ENCODE assay signal across 8 cellular contexts in genomic region chr9:135501261-135502167, GRCh38. TPM values are rescaled to one million over a fixed set of nuclear protein-coding genes. Genes with fewer than 3 reads are reported as not detected.
DNase-seq lines count a peak whose midpoint lies in the region; ATAC-seq and TF ChIP-seq lines count a peak whose summit lies in the region.

No MANE protein-coding gene starts in this region.

- peaks cover 3% of the 10 kb centered on the region for H3K27me3 Mint-ChIP-seq in activated CD8-positive, alpha-beta T cell treated with anti-CD3 and anti-CD28 coated beads, Interleukin-2, amount 10 ng/mL, durations not matched to agents 7 days and 5 days (ENCODE audit: low read depth)

- H3K36me3 ChIP-seq in H7 (replicated peaks; ENCODE audit: control insufficient read depth, insufficient read depth, low read length) (peaks cover 18% of the 10 kb centered on the region), left ventricle myocardium inferior (peaks cover 34% of the 10 kb centered on the region)

- H3K9me3 Mint-ChIP-seq in activated CD8-positive, alpha-beta T cell treated with anti-CD3 and anti-CD28 coated beads, Interleukin-2, amount 10 ng/mL, durations not matched to agents 7 days and 5 days (ENCODE audit: insufficient read depth): no peaks in the 10 kb centered on the region

- H3K4me1 Mint-ChIP-seq in activated CD8-positive, alpha-beta T cell treated with anti-CD3 and anti-CD28 coated beads, Interleukin-2, amount 10 ng/mL, durations not matched to agents 7 days and 5 days (ENCODE audit: low read depth): peaks cover 18% of the 10 kb centered on the region

- H3K27me3 ChIP-seq in H7 (ENCODE audit: control insufficient read depth, insufficient read depth, low read length) (no peaks in the 10 kb centered on the region; the same call in 1 of the 2 replicates), left ventricle myocardium inferior (ENCODE audit: low read depth) (no peaks in the 10 kb centered on the region)

- H3K27ac ChIP-seq in left ventricle myocardium inferior (replicated peaks): peak overlapping the region; percentile 92

- peak overlapping the region; percentile 93 for H3K27ac Mint-ChIP-seq in activated CD8-positive, alpha-beta T cell treated with anti-CD3 and anti-CD28 coated beads, Interleukin-2, amount 10 ng/mL, durations not matched to agents 7 days and 5 days

- H3K36me3 Mint-ChIP-seq in activated CD8-positive, alpha-beta T cell treated with anti-CD3 and anti-CD28 coated beads, Interleukin-2, amount 10 ng/mL, durations not matched to agents 7 days and 5 days (ENCODE audit: low read depth): peaks cover 14% of the 10 kb centered on the region

- ATAC-seq in activated CD8-positive, alpha-beta T cell treated with anti-CD3 and anti-CD28 coated beads, Interleukin-2, amount 10 ng/mL, durations not matched to agents 7 days and 5 days: no peak

- peak overlapping the region; percentile 88 for H3K4me3 Mint-ChIP-seq in activated CD8-positive, alpha-beta T cell treated with anti-CD3 and anti-CD28 coated beads, Interleukin-2, amount 10 ng/mL, durations not matched to agents 7 days and 5 days

- intact Hi-C loops in left ventricle myocardium inferior (cut with micrococcal nuclease): no loop called here

- POLR2A ChIA-PET in activated CD8-positive, alpha-beta T cell treated with anti-CD3 and anti-CD28 coated beads, Interleukin-2, amount 10 ng/mL, durations not matched to agents 7 days and 5 days (lab: Charles Lee): no interaction called here

- TF ChIP-seq CTCF in AG10803 (conservative IDR thresholded peaks at IDR 0.05; ENCODE audit: low read length) (no peak), left ventricle myocardium inferior (IDR thresholded peaks at IDR 0.05; ENCODE audit: borderline replicate concordance) (no peak)

- H3K4me1 ChIP-seq in left ventricle myocardium inferior: peaks cover 51% of the 10 kb centered on the region

- peak; percentile 56 for DNase-seq in AG10803 (ENCODE audit: low read depth)
- DNase-seq in H7: peak; percentile 91
- peak; percentile 60 for DNase-seq in activated CD8-positive, alpha-beta T cell treated with anti-CD3 and anti-CD28 coated beads, Interleukin-2, amount 10 ng/mL, durations not matched to agents 7 days and 5 days
- DNase-seq in left ventricle myocardium inferior: no peak
- no peak for DNase-seq in skeletal muscle cell (ENCODE audit: low read depth)
- DNase-seq in CD1c-positive myeloid dendritic cell (ENCODE audit: extremely low spot score): no peak
- DNase-seq in NCI-H1436 (lab: John Stamatoyannopoulos, UW): no peak
- DNase-seq in NCI-H2171 (lab: John Stamatoyannopoulos, UW): no peak

- CTCF ChIA-PET in activated CD8-positive, alpha-beta T cell treated with anti-CD3 and anti-CD28 coated beads, Interleukin-2, amount 10 ng/mL, durations not matched to agents 7 days and 5 days (lab: Charles Lee): no interaction called here

- H3K9me3 ChIP-seq in left ventricle myocardium inferior (replicated peaks): no peaks in the 10 kb centered on the region

- H3K4me3 ChIP-seq in AG10803 (ENCODE audit: low read length): peak overlapping the region; percentile 80
- peak overlapping the region; percentile 87 for H3K4me3 ChIP-seq in H7 (ENCODE audit: insufficient read depth, low read depth, low read length)
- peak overlapping the region; percentile 98 for H3K4me3 ChIP-seq in left ventricle myocardium inferior
- peak overlapping the region; percentile 75 for H3K4me3 ChIP-seq in skeletal muscle cell (ENCODE audit: low read depth, low read length)

RNA-seq across cellular contexts. Expression of gene MRPS2, which starts 1.0 kb away (rescaled TPM):
- 115 and 121 TPM in 2 replicates for total RNA-seq in H7 (2014; rRNA removed; shearing (Covaris generic))
- 10 to 100 TPM; 28.4 to 32.9 TPM for total RNA-seq in activated CD8-positive, alpha-beta T cell treated with anti-CD3 and anti-CD28 coated beads, Interleukin-2, amount 10 ng/mL, durations not matched to agents 7 days and 5 days
- 42.6 TPM for total RNA-seq in left ventricle myocardium inferior

RNA-seq across cellular contexts. Expression of gene LCN1, which starts 19.7 kb away (rescaled TPM):
- total RNA-seq in H7 (2014; rRNA removed; shearing (Covaris generic)): not detected in 2 replicates
- total RNA-seq in activated CD8-positive, alpha-beta T cell treated with anti-CD3 and anti-CD28 coated beads, Interleukin-2, amount 10 ng/mL, durations not matched to agents 7 days and 5 days: not detected
- not detected for total RNA-seq in left ventricle myocardium inferior

RNA-seq across cellular contexts. Expression of gene PPP1R26, which starts 21.9 kb away (rescaled TPM):
- total RNA-seq in H7 (2014; rRNA removed; shearing (Covaris generic)): 40.8 and 58.8 TPM in 2 replicates
- not detected for total RNA-seq in activated CD8-positive, alpha-beta T cell treated with anti-CD3 and anti-CD28 coated beads, Interleukin-2, amount 10 ng/mL, durations not matched to agents 7 days and 5 days
- 20.9 TPM for total RNA-seq in left ventricle myocardium inferior

RNA-seq across cellular contexts. Expression of gene OBP2A, which starts 44.4 kb away (rescaled TPM):
- total RNA-seq in H7 (2014; rRNA removed; shearing (Covaris generic)): not detected in 2 replicates
- not detected for total RNA-seq in activated CD8-positive, alpha-beta T cell treated with anti-CD3 and anti-CD28 coated beads, Interleukin-2, amount 10 ng/mL, durations not matched to agents 7 days and 5 days
- not detected for total RNA-seq in left ventricle myocardium inferior

Comparison
In these comparisons a context has a peak if more than half of its experiments do, and no peak if none do; other contexts are left out.
1. DNase-seq: peak in AG10803 (single experiment), H7 (single experiment) and activated CD8-positive, alpha-beta T cell treated with anti-CD3 and anti-CD28 coated beads, Interleukin-2, amount 10 ng/mL, durations not matched to agents 7 days and 5 days (single experiment); none in left ventricle myocardium inferior (single experiment), skeletal muscle cell (single experiment), CD1c-positive myeloid dendritic cell (single experiment), NCI-H1436 (single experiment) and NCI-H2171 (single experiment).
2. RNA of gene PPP1R26, which starts 21.9 kb away (total RNA-seq): 40.8 to 58.8 TPM in H7 and 20.9 TPM in left ventricle myocardium inferior (single experiment); not detected in activated CD8-positive, alpha-beta T cell treated with anti-CD3 and anti-CD28 coated beads, Interleukin-2, amount 10 ng/mL, durations not matched to agents 7 days and 5 days; every median in the first group is over 10 times any median in the second.
3. Peak in every context shown above with its lines, with median percentiles within 50 percentile points of each other: H3K4me3 ChIP-seq.